Comparison of ENCODE assay signal across 18 cellular contexts in the genomic region with DNA sequence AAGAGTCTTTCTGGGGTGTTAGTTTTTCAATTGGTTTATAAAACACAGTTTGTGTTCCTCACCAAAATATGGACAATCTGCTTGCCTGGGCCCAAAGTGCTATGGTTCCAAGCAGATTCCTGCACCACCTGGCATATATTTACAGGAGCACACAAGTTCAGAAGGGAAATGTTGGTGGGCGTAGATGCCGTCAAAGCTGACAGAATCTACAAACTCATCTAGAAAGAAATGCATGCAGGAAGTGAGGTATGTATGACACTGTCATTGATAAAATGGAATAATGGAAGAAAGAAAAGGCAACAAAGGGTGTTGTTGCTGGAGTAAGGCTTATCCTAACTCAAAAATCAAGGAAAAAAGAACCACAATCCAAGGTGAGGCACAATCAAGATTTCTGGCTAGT.
"Had no signal": no experiment of that assay in that cellular context is flagged by ENCODE, and none has a peak within 500 bp of the region (broad histone marks: within the 10 kb centered on the region; RNA-seq: fewer than 3 reads in every experiment).

No MANE protein-coding gene starts in this region.

- H3K4me3 ChIP-seq: adrenal gland, heart left ventricle, psoas muscle, SK-N-MC, tibial nerve, uterus had no signal

- H3K27ac ChIP-seq: adrenal gland, epithelial cell of prostate, heart left ventricle, psoas muscle, SK-N-MC, tibial nerve, uterus, WERI-Rb-1 had no signal

- H3K4me3 Mint-ChIP-seq: activated CD4-positive, alpha-beta T cell treated with anti-CD3 and anti-CD28 coated beads, Interleukin-2, amount 10 ng/mL, durations not matched to agents 24 days and 14 days; neural crest cell; stimulated activated naive B cell treated with anti-CD40 and anti-IgM and Interleukin-4, amounts not matched to agents 10 μg/mL and 1 μg/mL and 100 μg/mL, for 72 hours had no signal

- FAIRE-seq: frontal cortex had no signal

- H3K9me3 ChIP-seq: adrenal gland, heart left ventricle, psoas muscle, tibial nerve, uterus had no signal

- H3K4me1 ChIP-seq: adrenal gland, psoas muscle, tibial nerve, uterus had no signal

- ATAC-seq: heart left ventricle; psoas muscle; sciatic nerve; stimulated activated naive B cell treated with anti-CD40 and anti-IgM and Interleukin-4, amounts not matched to agents 10 μg/mL and 1 μg/mL and 100 μg/mL, for 72 hours had no signal

- H3K36me3 Mint-ChIP-seq: stimulated activated naive B cell treated with anti-CD40 and anti-IgM and Interleukin-4, amounts not matched to agents 10 μg/mL and 1 μg/mL and 100 μg/mL, for 72 hours had no signal

- H3K27me3 ChIP-seq: adrenal gland, heart left ventricle, tibial nerve, uterus had no signal

- H3K36me3 ChIP-seq: adrenal gland, heart left ventricle, tibial nerve, uterus, WERI-Rb-1 had no signal

- H3K27ac Mint-ChIP-seq: activated CD4-positive, alpha-beta T cell treated with anti-CD3 and anti-CD28 coated beads, Interleukin-2, amount 10 ng/mL, durations not matched to agents 24 days and 14 days; stimulated activated naive B cell treated with anti-CD40 and anti-IgM and Interleukin-4, amounts not matched to agents 10 μg/mL and 1 μg/mL and 100 μg/mL, for 72 hours had no signal

- H3K9me3 Mint-ChIP-seq: neural crest cell; stimulated activated naive B cell treated with anti-CD40 and anti-IgM and Interleukin-4, amounts not matched to agents 10 μg/mL and 1 μg/mL and 100 μg/mL, for 72 hours had no signal

- H3K27me3 Mint-ChIP-seq: activated CD4-positive, alpha-beta T cell treated with anti-CD3 and anti-CD28 coated beads, Interleukin-2, amount 10 ng/mL, durations not matched to agents 24 days and 14 days; stimulated activated naive B cell treated with anti-CD40 and anti-IgM and Interleukin-4, amounts not matched to agents 10 μg/mL and 1 μg/mL and 100 μg/mL, for 72 hours had no signal

- H3K4me1 Mint-ChIP-seq: neural crest cell had no signal

- DNase-seq: activated CD4-positive, alpha-beta T cell treated with anti-CD3 and anti-CD28 coated beads, Interleukin-2, amount 10 ng/mL, durations not matched to agents 24 days and 14 days; activated effector memory CD4-positive, alpha-beta T cell treated with Interleukin-2 at 50 U/mL for 16 hours; activated T-cell treated with anti-CD3 and anti-CD28 coated beads for 4 hours; adrenal gland; heart left ventricle; mesendoderm; psoas muscle; stimulated activated naive B cell treated with anti-CD40 and anti-IgM and Interleukin-4, amounts not matched to agents 10 μg/mL and 1 μg/mL and 100 μg/mL, for 72 hours; substantia nigra; T-helper 1 cell; uterus; WERI-Rb-1 had no signal
